Comparison of ENCODE assay signal across 10 cellular contexts in the genomic region with DNA sequence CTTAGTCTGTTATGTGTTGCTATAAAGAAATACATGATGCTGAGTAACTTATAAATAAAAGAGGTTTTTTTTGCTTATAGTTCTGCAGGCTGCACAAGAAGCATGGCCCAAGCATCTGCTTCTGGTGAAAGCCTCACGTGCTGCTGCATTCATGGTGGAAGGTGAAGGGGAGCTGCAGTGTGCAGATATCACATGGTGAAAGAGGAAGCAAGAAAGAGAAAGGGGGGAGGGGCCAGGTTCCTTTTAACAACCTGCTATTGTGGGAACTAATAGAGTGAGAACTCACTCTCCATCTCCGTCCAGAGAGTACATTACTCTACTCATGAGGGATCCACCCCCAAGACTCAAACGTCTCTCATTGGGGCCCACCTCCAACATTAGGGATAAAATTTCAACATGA. TPM values are rescaled to one million over a fixed set of nuclear protein-coding genes. Genes with fewer than 3 reads are reported as not detected.
DNase-seq lines count a peak whose midpoint lies in the region; ATAC-seq and TF ChIP-seq lines count a peak whose summit lies in the region.
"Had no signal": no experiment of that assay in that cellular context is flagged by ENCODE, and none has a peak within 500 bp of the region (broad histone marks: within the 10 kb centered on the region; RNA-seq: fewer than 3 reads in every experiment).

No MANE protein-coding gene starts in this region.

- no peak overlapping the region for H3K4me3 Mint-ChIP-seq in central memory CD8-positive, alpha-beta T cell
- no peak overlapping the region for H3K4me3 Mint-ChIP-seq in activated T-cell treated with anti-CD3 and anti-CD28 coated beads, Interleukin-2, amount 50 U/mL, for 72 hours
- no peak overlapping the region for H3K4me3 Mint-ChIP-seq in glutamatergic neuron (ENCODE audit: unreplicated experiment)

- peaks cover 29% of the 10 kb centered on the region for H3K4me1 Mint-ChIP-seq in central memory CD8-positive, alpha-beta T cell
- H3K4me1 Mint-ChIP-seq in activated T-cell treated with anti-CD3 and anti-CD28 coated beads, Interleukin-2, amount 50 U/mL, for 72 hours (ENCODE audit: low read depth), result peaks cover 13% of the 10 kb centered on the region
- peaks cover 4% of the 10 kb centered on the region for H3K4me1 Mint-ChIP-seq in glutamatergic neuron (ENCODE audit: low read depth, unreplicated experiment)

- DNase-seq in central memory CD8-positive, alpha-beta T cell (ENCODE audit: low spot score in 2 of 2), result no peak
- DNase-seq in activated T-cell treated with anti-CD3 and anti-CD28 coated beads, Interleukin-2, amount 50 U/mL, for 72 hours, result no peak
- DNase-seq in glutamatergic neuron, result no peak
- DNase-seq in NCI-H128 (lab: John Stamatoyannopoulos, UW; ENCODE audit: unreplicated experiment), result no peak
- DNase-seq: activated gamma-delta T cell, SHP77 had no signal

- H3K27ac Mint-ChIP-seq in central memory CD8-positive, alpha-beta T cell (ENCODE audit: low read depth), result no peak overlapping the region
- no peak overlapping the region for H3K27ac Mint-ChIP-seq in activated T-cell treated with anti-CD3 and anti-CD28 coated beads, Interleukin-2, amount 50 U/mL, for 72 hours
- H3K27ac Mint-ChIP-seq in glutamatergic neuron (ENCODE audit: unreplicated experiment), result no peak overlapping the region

- peaks cover 2% of the 10 kb centered on the region for H3K36me3 Mint-ChIP-seq in central memory CD8-positive, alpha-beta T cell (ENCODE audit: insufficient read depth)
- H3K36me3 Mint-ChIP-seq in activated T-cell treated with anti-CD3 and anti-CD28 coated beads, Interleukin-2, amount 50 U/mL, for 72 hours (ENCODE audit: insufficient read depth in 2 of 2), result no peaks in the 10 kb centered on the region
- no peaks in the 10 kb centered on the region for H3K36me3 Mint-ChIP-seq in glutamatergic neuron (ENCODE audit: unreplicated experiment)

- no peaks in the 10 kb centered on the region for H3K27me3 Mint-ChIP-seq in central memory CD8-positive, alpha-beta T cell
- no peaks in the 10 kb centered on the region for H3K27me3 Mint-ChIP-seq in activated T-cell treated with anti-CD3 and anti-CD28 coated beads, Interleukin-2, amount 50 U/mL, for 72 hours (ENCODE audit: low read depth)
- H3K27me3 Mint-ChIP-seq in glutamatergic neuron (ENCODE audit: unreplicated experiment), result no peaks in the 10 kb centered on the region

- no peaks in the 10 kb centered on the region for H3K9me3 Mint-ChIP-seq in central memory CD8-positive, alpha-beta T cell
- H3K9me3 Mint-ChIP-seq in activated T-cell treated with anti-CD3 and anti-CD28 coated beads, Interleukin-2, amount 50 U/mL, for 72 hours, result no peaks in the 10 kb centered on the region
- H3K9me3 Mint-ChIP-seq in glutamatergic neuron (ENCODE audit: unreplicated experiment), result peaks cover 1% of the 10 kb centered on the region

- ATAC-seq in GM18858 (IDR thresholded peaks at IDR 0.05; ENCODE audit: unreplicated experiment) (peak; percentile 96), GM21737 (IDR thresholded peaks at IDR 0.05; ENCODE audit: unreplicated experiment) (peak; percentile 88), HG03460 (IDR thresholded peaks at IDR 0.05; ENCODE audit: unreplicated experiment) (peak; percentile 92), GM21786 (IDR thresholded peaks at IDR 0.05; ENCODE audit: unreplicated experiment) (no peak)
- ATAC-seq in central memory CD8-positive, alpha-beta T cell (replicated peaks; ENCODE audit: extremely low read depth, poor library complexity, severe bottlenecking), result peak; percentile 28
- ATAC-seq in activated T-cell treated with anti-CD3 and anti-CD28 coated beads, Interleukin-2, amount 50 U/mL, for 72 hours (replicated peaks in 1 of 2), result no peak

- no peak for TF ChIP-seq CTCF in glutamatergic neuron (IDR thresholded peaks at IDR 0.05; ENCODE audit: partially characterized antibody, unreplicated experiment)

RNA-seq across cellular contexts. Expression of gene PARP8, which starts 12.5 kb away (rescaled TPM):
- total RNA-seq in activated T-cell treated with anti-CD3 and anti-CD28 coated beads, Interleukin-2, amount 50 U/mL, for 72 hours, result 10 to 100 TPM; 53.3 to 61.0 TPM
- 11.3 TPM for total RNA-seq in glutamatergic neuron (ENCODE audit: unreplicated experiment)

Comparison
In these comparisons a context has a peak if more than half of its experiments do, and no peak if none do; other contexts are left out.
1. ATAC-seq: peak in GM18858 (single experiment), GM21737 (single experiment), HG03460 (single experiment) and central memory CD8-positive, alpha-beta T cell (single experiment); none in activated T-cell treated with anti-CD3 and anti-CD28 coated beads, Interleukin-2, amount 50 U/mL, for 72 hours (0 of 2) and GM21786 (single experiment).